Comparison of ENCODE assay signal across 18 cellular contexts in genomic region chr10:1232164-1232911, GRCh38.
"Had no signal": no experiment of that assay in that cellular context is flagged by ENCODE, and none has a peak within 500 bp of the region (broad histone marks: within the 10 kb centered on the region; RNA-seq: fewer than 3 reads in every experiment).

No MANE protein-coding gene starts in this region.

- H3K9me3 ChIP-seq: colonic mucosa, neutrophil, ovary, prostate gland, tibial nerve had no signal

- H3K4me1 Mint-ChIP-seq: activated naive CD8-positive, alpha-beta T cell treated with anti-CD3 and anti-CD28 coated beads for 36 hours; central memory CD8-positive, alpha-beta T cell; natural killer cell had no signal

- H3K36me3 ChIP-seq: colonic mucosa, ovary, prostate gland, tibial nerve had no signal

- H3K27ac Mint-ChIP-seq: activated naive CD8-positive, alpha-beta T cell treated with anti-CD3 and anti-CD28 coated beads for 36 hours; activated T-helper 2 cell treated with anti-CD3 and anti-CD28 coated beads, Interferon-gamma antibody, Interleukin-2, Interleukin-4, amounts not matched to agents 10 μg/mL and 5 μg/mL and 100 μg/mL, durations not matched to agents 14 hours and 24 hours and 36 hours; mesothelial cell of epicardium; natural killer cell; stimulated activated naive CD8-positive, alpha-beta T cell treated with anti-CD3 and anti-CD28 coated beads, Interleukin-15, Interleukin-2, amounts not matched to agents 100 ng/mL and 50 ng/mL, for 24 hours had no signal

- H3K9me3 Mint-ChIP-seq: activated naive CD8-positive, alpha-beta T cell treated with anti-CD3 and anti-CD28 coated beads for 36 hours; activated T-helper 2 cell treated with anti-CD3 and anti-CD28 coated beads, Interferon-gamma antibody, Interleukin-2, Interleukin-4, amounts not matched to agents 10 μg/mL and 5 μg/mL and 100 μg/mL, durations not matched to agents 14 hours and 24 hours and 36 hours; central memory CD8-positive, alpha-beta T cell; mesothelial cell of epicardium; natural killer cell; stimulated activated naive CD8-positive, alpha-beta T cell treated with anti-CD3 and anti-CD28 coated beads, Interleukin-15, Interleukin-2, amounts not matched to agents 100 ng/mL and 50 ng/mL, for 24 hours had no signal

- H3K4me1 ChIP-seq: colonic mucosa, prostate gland, tibial nerve had no signal

- DNase-seq: activated naive CD4-positive, alpha-beta T cell; activated naive CD8-positive, alpha-beta T cell treated with anti-CD3 and anti-CD28 coated beads for 36 hours; activated T-cell treated with anti-CD3 and anti-CD28 coated beads, Interleukin-2, amount 50 U/mL, for 1 hour; colonic mucosa; natural killer cell; ovary; stimulated activated CD4-positive, alpha-beta T cell treated with anti-CD3 and anti-CD28 coated beads, Interleukin-4, amount 100 ng/mL, for 4 hours; T-helper 9 cell had no signal

- H3K4me3 Mint-ChIP-seq: activated naive CD8-positive, alpha-beta T cell treated with anti-CD3 and anti-CD28 coated beads for 36 hours; central memory CD8-positive, alpha-beta T cell; mesothelial cell of epicardium; natural killer cell; stimulated activated naive CD8-positive, alpha-beta T cell treated with anti-CD3 and anti-CD28 coated beads, Interleukin-15, Interleukin-2, amounts not matched to agents 100 ng/mL and 50 ng/mL, for 24 hours had no signal

- ATAC-seq: left lobe of liver had no signal

- H3K4me3 ChIP-seq: colonic mucosa, ovary, prostate gland, tibial nerve had no signal

- H3K36me3 Mint-ChIP-seq: activated naive CD8-positive, alpha-beta T cell treated with anti-CD3 and anti-CD28 coated beads for 36 hours; mesothelial cell of epicardium; natural killer cell had no signal

- H3K27me3 Mint-ChIP-seq: activated naive CD8-positive, alpha-beta T cell treated with anti-CD3 and anti-CD28 coated beads for 36 hours; central memory CD8-positive, alpha-beta T cell had no signal

- H3K27me3 ChIP-seq: colonic mucosa, neutrophil, ovary, tibial nerve had no signal

- H3K27ac ChIP-seq: colonic mucosa, epithelial cell of prostate, neutrophil, ovary, prostate gland, tibial nerve had no signal

- FAIRE-seq: astrocyte had no signal
